Comparison of ENCODE assay signal across 8 cellular contexts in genomic region chr19:36837902-36838783, GRCh38. TPM values are rescaled to one million over a fixed set of nuclear protein-coding genes. Genes with fewer than 3 reads are reported as not detected.
DNase-seq lines count a peak whose midpoint lies in the region; ATAC-seq, FAIRE-seq and TF ChIP-seq lines count a peak whose summit lies in the region.

Gene ZNF790, minus strand, starts transcription at chr19:36838387. Its CDS starts 12,768 bp downstream, at chr19:36825619.

- no peak within 1 kb of the TSS for H3K27ac Mint-ChIP-seq in T-helper 17 cell

- POLR2A ChIA-PET in HEK293 (lab: Yijun Ruan, JAX) = interaction anchor here (0.6 to 3.3 kb wide), 16 partner anchors 11 to 756 kb away, joined by 3 to 122 read pairs (median 4); partner anchors contain the start of genes ZNF260, ZNF345, ZNF382 and ZNF383

- peaks cover 3% of the 10 kb centered on the region for H3K36me3 Mint-ChIP-seq in T-helper 17 cell (ENCODE audit: low read depth)

- H3K4me3 ChIP-seq in HEK293 (ENCODE audit: low read depth, low read length) = peak within 1 kb of the TSS; percentile 57
- H3K4me3 ChIP-seq in right cardiac atrium (ENCODE audit: low read length) = peak within 1 kb of the TSS; percentile 70

- DNase-seq in GM04503 (ENCODE audit: low read depth) (peak; percentile 78), NCI-H1105 (lab: John Stamatoyannopoulos, UW) (peak; percentile 85), T-helper 17 cell (peak; percentile 59 to 68 (median 65)), anterior cingulate cortex (lab: John Stamatoyannopoulos, UW) (peak; percentile 53 to 95 (median 86)), right cardiac atrium (peak; percentile 91 to 95 (median 93)), pulmonary artery endothelial cell (ENCODE audit: low read depth, low spot score) (peak; percentile 77), urothelium cell line (ENCODE audit: low spot score) (peak; percentile 87)

- H3K9me3 ChIP-seq in HEK293 (ENCODE audit: control insufficient read depth, insufficient read depth, low read depth, low read length) (peaks cover 7% of the 10 kb centered on the region), T-helper 17 cell (ENCODE audit: control insufficient read depth, low read length, poor library complexity, severe bottlenecking) (peaks cover 5% of the 10 kb centered on the region), right cardiac atrium (ENCODE audit: control insufficient read depth, low read length) (no peaks in the 10 kb centered on the region)

- CTCF ChIA-PET in HEK293 (lab: Yijun Ruan, JAX) = interaction anchor here (0.8 to 1.4 kb wide), 2 partner anchors 12 to 13 kb away, joined by 3 read pairs; partner anchors contain the start of gene ZNF345

- peak; percentile 32 for TF ChIP-seq CTCF in HEK293 (tag by site-specific recombination; IDR thresholded peaks at IDR 0.05)

- H3K4me1 ChIP-seq in HEK293 (ENCODE audit: control insufficient read depth, insufficient read depth, low read length) = no peaks in the 10 kb centered on the region
- no peaks in the 10 kb centered on the region for H3K4me1 ChIP-seq in right cardiac atrium (ENCODE audit: control insufficient read depth, insufficient read depth, low read length)

- H3K27ac ChIP-seq in HEK293 (ENCODE audit: extremely low read depth, low read depth, low read length) (peak within 1 kb of the TSS; percentile 83), right cardiac atrium (ENCODE audit: low read length) (peak within 1 kb of the TSS; percentile 97)

- under 1% methylated on average over 56 of the region's 56 CpGs for WGBS in right cardiac atrium

- no peaks in the 10 kb centered on the region for H3K27me3 ChIP-seq in right cardiac atrium (ENCODE audit: control insufficient read depth, insufficient read depth)

- intact Hi-C loops in right cardiac atrium (cut with DNase I) = no loop called here

- ATAC-seq in T-helper 17 cell = peak; percentile 93
- peak; percentile 99 for ATAC-seq in right cardiac atrium

- H3K27me3 Mint-ChIP-seq in T-helper 17 cell = no peaks in the 10 kb centered on the region

- H3K4me1 Mint-ChIP-seq in T-helper 17 cell = peaks cover 3% of the 10 kb centered on the region

- peak; percentile 94 for FAIRE-seq in urothelium cell line (lab: Jason Lieb, UNC)

- no peak within 1 kb of the TSS for H3K4me3 Mint-ChIP-seq in T-helper 17 cell

- peaks cover 52 to 54% of the 10 kb centered on the region in 2 experiments for H3K36me3 ChIP-seq in HEK293 (ENCODE audit: control insufficient read depth in 2 of 2, insufficient read depth in 1 of 2, low read length in 2 of 2)

TF ChIP-seq in HEK293, 187 proteins besides CTCF, POLR2A, EP300 and RAD21 (continues in another document):
- peak; percentile 96 for TF ChIP-seq YY2 (tag by site-specific recombination; IDR thresholded peaks at IDR 0.05)
- no peak; the same call in 1 of the 2 replicates for TF ChIP-seq ZNF768 (tag by site-specific recombination; IDR thresholded peaks at IDR 0.05)
- TF ChIP-seq PRDM4 (tag by site-specific recombination; IDR thresholded peaks at IDR 0.05) = peak; percentile 74
- TF ChIP-seq YY1 (tag by site-specific recombination; IDR thresholded peaks at IDR 0.05) = peak; percentile 99
- TF ChIP-seq ZNF184 (tag by site-specific recombination; IDR thresholded peaks at IDR 0.05) = peak; percentile 86; the same call in 1 of the 2 replicates
- peak; percentile 33; the same call in 1 of the 2 replicates for TF ChIP-seq FEZF1 (tag by site-specific recombination; IDR thresholded peaks at IDR 0.05)
- no peak for TF ChIP-seq ZNF529 (tag by site-specific recombination; IDR thresholded peaks at IDR 0.05; ENCODE audit: insufficient replicate concordance)
- no peak for TF ChIP-seq ZNF114 (tag by site-specific recombination; IDR thresholded peaks at IDR 0.05)
- TF ChIP-seq ZBTB10 (tag by site-specific recombination; IDR thresholded peaks at IDR 0.05) = peak; percentile 91; the same call in 1 of the 2 replicates
- peak; percentile 40; the same call in 1 of the 2 replicates for TF ChIP-seq TCF7L2 (IDR thresholded peaks at IDR 0.05; ENCODE audit: borderline replicate concordance, low read depth, low read length)
- TF ChIP-seq ZSCAN18 (tag by site-specific recombination; IDR thresholded peaks at IDR 0.05) = peak; percentile 99
- TF ChIP-seq ZSCAN30 (tag by site-specific recombination; IDR thresholded peaks at IDR 0.05) = peak; percentile 96
- TF ChIP-seq ZNF521 (tag by site-specific recombination; IDR thresholded peaks at IDR 0.05) = no peak
- peak; percentile 96 for TF ChIP-seq TRIM28 (IDR thresholded peaks at IDR 0.05; ENCODE audit: borderline replicate concordance, low read length)
- TF ChIP-seq ZNF501 (tag by site-specific recombination; IDR thresholded peaks at IDR 0.05) = peak; percentile 100
- TF ChIP-seq ZNF10 (tag by site-specific recombination; IDR thresholded peaks at IDR 0.05) = no peak; the same call in 1 of the 2 replicates
- TF ChIP-seq ZNF398 (tag by site-specific recombination; IDR thresholded peaks at IDR 0.05) = peak; percentile 91

RNA-seq across cellular contexts. Expression of gene ZNF790, which starts in this region (rescaled TPM):
- total RNA-seq in T-helper 17 cell (1 to 10 TPM; 2.6 to 4.5 TPM), right cardiac atrium (10 to 100 TPM in 3 of 4 donors, 1 to 10 TPM in 1; 9.6 to 12.5 (median 11.0) TPM), pulmonary artery endothelial cell (6.7 and 10.1 TPM in 2 replicates)
- polyA plus RNA-seq in right cardiac atrium = 4.3 TPM

Comparison
In these comparisons a context has a peak if more than half of its experiments do, and no peak if none do; other contexts are left out.
1. Peak in every context shown above with its lines: DNase-seq, ATAC-seq, H3K4me3 ChIP-seq and H3K27ac ChIP-seq.